In genomic region chr14:104130974-104131651, GRCh38 we compare ENCODE assay signal across 3 cellular contexts.
TF ChIP-seq lines count a peak whose summit lies in the region.

No MANE protein-coding gene starts in this region.

TF ChIP-seq in GM12891, 5 proteins besides CTCF, POLR2A, EP300 and RAD21:
- TF ChIP-seq SPI1 (IDR thresholded peaks at IDR 0.05; ENCODE audit: low read depth, low read length) (peak; percentile 79), POU2F2 (IDR thresholded peaks at IDR 0.05; ENCODE audit: low read depth, low read length) (no peak)
TF ChIP-seq in GM12891: peak in this region for 1.

TF ChIP-seq in K562, 482 proteins besides CTCF, POLR2A, EP300 and RAD21:
- TF ChIP-seq SPI1 (IDR thresholded peaks at IDR 0.05; ENCODE audit: borderline replicate concordance, low read depth, low read length) (peak; percentile 65; the same call in 1 of the 2 replicates), TRIM28 (IDR thresholded peaks at IDR 0.05) (no peak), SMC3 (conservative IDR thresholded peaks at IDR 0.05; ENCODE audit: insufficient read depth, low read depth, low read length) (peak; percentile 39; the same call in 1 of the 2 replicates), TARDBP (IDR thresholded peaks at IDR 0.05) (no peak)

TF ChIP-seq in HepG2, 621 proteins besides CTCF, POLR2A, EP300 and RAD21:
- TF ChIP-seq FOXO4 (CRISPR knock-in tag; conservative IDR thresholded peaks at IDR 0.05) (0 out of 2 replicates have a peak, but pooled peaks have one; percentile 31), STAG1 (CRISPR knock-in tag; IDR thresholded peaks at IDR 0.05) (peak; percentile 77), SMC3 (IDR thresholded peaks at IDR 0.05; ENCODE audit: low read length) (peak; percentile 40; the same call in 1 of the 2 replicates), ZNF629 (CRISPR knock-in tag; conservative IDR thresholded peaks at IDR 0.05) (peak; percentile 65), ZNF543 (CRISPR knock-in tag; IDR thresholded peaks at IDR 0.05) (no peak), ZNF3 (CRISPR knock-in tag; IDR thresholded peaks at IDR 0.05) (no peak), KAT8 (CRISPR knock-in tag; IDR thresholded peaks at IDR 0.05) (no peak)
